Comparison of ENCODE assay signal across 25 cellular contexts in the genomic region with DNA sequence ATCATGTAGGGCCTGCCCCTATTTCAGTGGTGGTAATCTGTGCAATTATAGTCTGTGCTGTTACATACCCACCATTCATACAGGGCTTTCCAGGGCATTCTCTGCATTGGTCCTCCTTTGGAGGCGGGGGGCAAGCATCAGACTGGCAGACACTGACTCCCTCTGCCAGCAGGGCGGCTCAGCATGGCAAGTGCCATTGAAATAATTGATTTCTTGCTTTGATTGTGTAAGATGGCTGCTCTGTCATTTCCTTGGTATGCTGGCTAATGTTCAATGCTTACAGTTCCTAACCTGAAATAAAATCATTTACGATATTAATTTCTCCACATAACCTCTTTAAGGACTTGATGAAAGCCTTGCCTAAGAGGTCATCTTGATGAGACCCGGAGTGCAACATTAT.
DNase-seq lines count a peak whose midpoint lies in the region; ATAC-seq and TF ChIP-seq lines count a peak whose summit lies in the region.
"Had no signal": no experiment of that assay in that cellular context is flagged by ENCODE, and none has a peak within 500 bp of the region (broad histone marks: within the 10 kb centered on the region; RNA-seq: fewer than 3 reads in every experiment).

No MANE protein-coding gene starts in this region.

- no peak overlapping the region for H3K4me3 Mint-ChIP-seq in MCF 10A (ENCODE audit: unreplicated experiment)
- H3K4me3 Mint-ChIP-seq: endodermal cell; memory B cell; natural killer cell; stimulated activated naive CD8-positive, alpha-beta T cell treated with anti-CD3 and anti-CD28 coated beads, Interleukin-15, Interleukin-2, amounts not matched to agents 100 ng/mL and 50 ng/mL, for 24 hours; T-helper 1 cell treated with Interleukin-12 subunit alpha and Interleukin-12 subunit beta and Interleukin-4 antibody, amounts not matched to agents 30 μg/mL and 1 μg/mL, for 36 hours had no signal

- H3K9me3 Mint-ChIP-seq in MCF 10A (ENCODE audit: unreplicated experiment): no peaks in the 10 kb centered on the region
- H3K9me3 Mint-ChIP-seq: endodermal cell; natural killer cell; stimulated activated naive CD8-positive, alpha-beta T cell treated with anti-CD3 and anti-CD28 coated beads, Interleukin-15, Interleukin-2, amounts not matched to agents 100 ng/mL and 50 ng/mL, for 24 hours; T-helper 1 cell treated with Interleukin-12 subunit alpha and Interleukin-12 subunit beta and Interleukin-4 antibody, amounts not matched to agents 30 μg/mL and 1 μg/mL, for 36 hours had no signal

- H3K4me1 Mint-ChIP-seq in MCF 10A (ENCODE audit: insufficient read depth, unreplicated experiment): peaks cover 8% of the 10 kb centered on the region
- H3K4me1 Mint-ChIP-seq: endodermal cell, memory B cell, natural killer cell had no signal

- CTCF ChIA-PET in MCF 10A (lab: Yijun Ruan, JAX): interaction anchor here (0.7 kb wide), 1 partner anchor 752 kb away, joined by 4 read pairs; no protein-coding TSS in a partner anchor

- peak; percentile 32 for DNase-seq in MCF 10A (ENCODE audit: unreplicated experiment)
- DNase-seq in breast epithelium (ENCODE audit: low spot score in 2 of 2): no peak
- DNase-seq in RWPE2 (ENCODE audit: low spot score): no peak
- peak; percentile 36 to 49 for DNase-seq in foreskin fibroblast
- no peak for DNase-seq in SKM-1 (lab: John Stamatoyannopoulos, UW; ENCODE audit: unreplicated experiment)
- DNase-seq in activated CD8-positive, alpha-beta memory T cell treated with anti-CD3 and anti-CD28 coated beads for 24 hours: no peak
- no peak for DNase-seq in HPDE6-E6E7 (ENCODE audit: extremely low spot score)
- DNase-seq in NCI-H1048 (lab: John Stamatoyannopoulos, UW): no peak
- DNase-seq: activated gamma-delta T cell; amniotic stem cell; DMS 273 treated with DMSO at 0.1 percent for 48 hours; endodermal cell; Kasumi-1; natural killer cell; NCI-H1417; NCI-H526 treated with DMSO at 0.1 percent for 48 hours; SHP77 treated with DMSO at 0.1 percent for 48 hours; small intestine; stimulated activated CD4-positive, alpha-beta T cell treated with anti-CD3 and anti-CD28 coated beads, Interleukin-2, amount 100 ng/mL, for 48 hours; transverse colon had no signal

- H3K9me3 ChIP-seq in breast epithelium (no peaks in the 10 kb centered on the region), RWPE2 (ENCODE audit: severe bottlenecking) (no peaks in the 10 kb centered on the region)
- H3K9me3 ChIP-seq: transverse colon had no signal

- POLR2A ChIA-PET in MCF 10A (lab: Yijun Ruan, JAX): no interaction called here

- no TSS peak for BruUV-seq in MCF 10A (replicated peaks; lab: Mats Ljungman, UMichigan)

- H3K36me3 Mint-ChIP-seq in MCF 10A (ENCODE audit: insufficient read depth, unreplicated experiment): no peaks in the 10 kb centered on the region
- H3K36me3 Mint-ChIP-seq: natural killer cell had no signal

- no peak overlapping the region for H3K4me3 ChIP-seq in breast epithelium
- H3K4me3 ChIP-seq in RWPE2 (ENCODE audit: severe bottlenecking): no peak overlapping the region
- H3K4me3 ChIP-seq in foreskin fibroblast (ENCODE audit: low read depth in 1 of 2, low read length in 2 of 2): no peak overlapping the region
- H3K4me3 ChIP-seq: transverse colon had no signal

- no peaks in the 10 kb centered on the region for H3K27me3 Mint-ChIP-seq in MCF 10A (ENCODE audit: insufficient read depth, unreplicated experiment)
- H3K27me3 Mint-ChIP-seq: stimulated activated naive CD8-positive, alpha-beta T cell treated with anti-CD3 and anti-CD28 coated beads, Interleukin-15, Interleukin-2, amounts not matched to agents 100 ng/mL and 50 ng/mL, for 24 hours had no signal

- H3K36me3 ChIP-seq in breast epithelium: no peaks in the 10 kb centered on the region
- H3K36me3 ChIP-seq in RWPE2 (ENCODE audit: low read depth): no peaks in the 10 kb centered on the region
- H3K36me3 ChIP-seq: transverse colon had no signal

- H3K4me1 ChIP-seq in breast epithelium: no peaks in the 10 kb centered on the region
- H3K4me1 ChIP-seq in RWPE2 (ENCODE audit: insufficient read depth, poor library complexity, severe bottlenecking): peaks cover 17% of the 10 kb centered on the region
- H3K4me1 ChIP-seq: transverse colon had no signal

- TF ChIP-seq CTCF in MCF 10A (IDR thresholded peaks at IDR 0.05; ENCODE audit: unreplicated experiment): no peak
- TF ChIP-seq CTCF in breast epithelium (IDR thresholded peaks at IDR 0.05): no peak
- TF ChIP-seq CTCF in RWPE2 (IDR thresholded peaks at IDR 0.05; ENCODE audit: poor library complexity, severe bottlenecking): peak; percentile 79
- TF ChIP-seq CTCF in foreskin fibroblast (IDR thresholded peaks at IDR 0.05; ENCODE audit: low read depth, low read length): no peak

- H3K27me3 ChIP-seq in breast epithelium (peaks cover 0 to 25% of the 10 kb centered on the region in 2 donors), RWPE2 (ENCODE audit: insufficient read depth, poor library complexity, severe bottlenecking) (no peaks in the 10 kb centered on the region)

- no peak for TF ChIP-seq POLR2A in breast epithelium (IDR thresholded peaks at IDR 0.05)

- H3K27ac Mint-ChIP-seq in MCF 10A (ENCODE audit: low read depth, unreplicated experiment): no peak overlapping the region
- H3K27ac Mint-ChIP-seq: endodermal cell; memory B cell; natural killer cell; stimulated activated naive CD8-positive, alpha-beta T cell treated with anti-CD3 and anti-CD28 coated beads, Interleukin-15, Interleukin-2, amounts not matched to agents 100 ng/mL and 50 ng/mL, for 24 hours; T-helper 1 cell treated with Interleukin-12 subunit alpha and Interleukin-12 subunit beta and Interleukin-4 antibody, amounts not matched to agents 30 μg/mL and 1 μg/mL, for 36 hours had no signal

- H3K27ac ChIP-seq in breast epithelium (no peak overlapping the region), RWPE2 (ENCODE audit: poor library complexity, severe bottlenecking) (peak overlapping the region; percentile 11)
- H3K27ac ChIP-seq: 22Rv1, C4-2B, transverse colon had no signal

- ATAC-seq in RWPE2 (ENCODE audit: low read depth): peak; percentile 76
- ATAC-seq: natural killer cell had no signal

- intact Hi-C loops in MCF 10A (cut with micrococcal nuclease): no loop called here
- intact Hi-C loops in breast epithelium (cut with DNase I; ENCODE audit: low total_unique reads): loop anchor here (2.0 kb wide), 1 partner anchor 72 kb away; no protein-coding TSS in a partner anchor

Comparison
In these comparisons a context has a peak if more than half of its experiments do, and no peak if none do; other contexts are left out.
1. DNase-seq: peak in MCF 10A (single experiment) and foreskin fibroblast (2 of 2); none in breast epithelium (0 of 2), RWPE2 (single experiment), SKM-1 (single experiment), activated CD8-positive, alpha-beta memory T cell treated with anti-CD3 and anti-CD28 coated beads for 24 hours (single experiment), HPDE6-E6E7 (single experiment) and NCI-H1048 (single experiment).